Comparison of ENCODE assay signal across 1 cellular context in the genomic region with DNA sequence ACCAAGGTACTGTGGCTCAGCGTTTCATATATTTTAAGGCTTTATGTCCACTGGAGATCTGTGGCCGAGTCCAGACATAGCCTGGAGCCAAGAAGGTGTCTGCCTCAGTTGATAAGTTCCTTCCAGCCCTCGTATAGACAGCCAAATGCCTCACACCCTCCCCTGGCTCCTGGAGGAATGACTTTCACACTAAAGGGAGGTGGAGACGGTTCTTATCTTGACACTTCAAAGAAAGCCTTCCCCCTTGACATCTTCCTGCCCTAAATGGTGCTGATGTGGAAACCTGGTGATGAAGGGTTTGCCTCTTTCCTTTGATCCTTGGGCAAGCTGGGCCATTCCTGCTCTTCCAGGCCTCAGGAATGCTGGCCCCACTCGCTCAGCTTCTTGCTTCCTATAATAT.
TF ChIP-seq lines count a peak whose summit lies in the region.

No MANE protein-coding gene starts in this region.

TF ChIP-seq in K562, 482 proteins besides CTCF, POLR2A, EP300 and RAD21:
- TF ChIP-seq RREB1 (CRISPR knock-in tag; IDR thresholded peaks at IDR 0.05) (peak; percentile 85; the same call in 1 of the 2 replicates), ZNF232 (CRISPR knock-in tag; IDR thresholded peaks at IDR 0.05) (no peak)
